16 cellular contexts compared by ENCODE assay signal in the genomic region with DNA sequence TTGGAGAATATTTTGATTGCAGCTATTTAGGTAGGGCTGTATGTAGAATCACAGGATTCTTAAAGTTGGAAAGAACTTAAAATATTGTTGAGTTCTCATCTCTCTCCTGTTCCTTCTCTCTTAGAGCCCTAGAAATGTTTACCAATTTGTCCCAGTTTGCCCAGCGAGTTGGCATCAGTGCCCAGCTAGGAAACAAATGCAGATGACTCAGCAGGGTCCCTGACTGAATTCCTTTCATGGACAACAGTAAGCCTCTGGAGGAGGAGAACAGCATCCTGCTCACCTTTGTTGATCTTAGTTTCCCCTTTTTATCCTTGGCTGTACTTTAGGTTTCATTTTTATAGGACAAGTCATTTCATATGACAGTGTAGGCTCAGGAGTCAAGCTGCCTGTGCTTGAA.
"Had no signal": no experiment of that assay in that cellular context is flagged by ENCODE, and none has a peak within 500 bp of the region (broad histone marks: within the 10 kb centered on the region; RNA-seq: fewer than 3 reads in every experiment).

No MANE protein-coding gene starts in this region.

- DNase-seq: activated CD4-positive, alpha-beta T cell treated with anti-CD3 and anti-CD28 coated beads for 48 hours; activated CD8-positive, alpha-beta memory T cell treated with anti-CD3 and anti-CD28 coated beads, Interleukin-2, amount 50 U/mL, for 48 hours; activated CD8-positive, alpha-beta T cell treated with anti-CD3 and anti-CD28 coated beads, Interleukin-2, amount 10 ng/mL, durations not matched to agents 7 days and 5 days; activated naive CD4-positive, alpha-beta T cell treated with anti-CD3 and anti-CD28 coated beads, Interleukin-2, amount 10 ng/mL, durations not matched to agents 7 days and 5 days; effector memory CD8-positive, alpha-beta T cell; immature natural killer cell; left colon; mammary epithelial cell; stimulated activated CD4-positive, alpha-beta T cell treated with anti-CD3 and anti-CD28 coated beads, Interleukin-2, amount 100 ng/mL, for 48 hours; stimulated activated naive CD4-positive, alpha-beta T cell treated with Interleukin-2 at 50 U/mL for 16 hours; upper lobe of left lung had no signal

- H3K27me3 ChIP-seq: suprapubic skin, upper lobe of left lung had no signal

- H3K27ac Mint-ChIP-seq: activated CD8-positive, alpha-beta T cell treated with anti-CD3 and anti-CD28 coated beads, Interleukin-2, amount 10 ng/mL, durations not matched to agents 7 days and 5 days; activated naive CD4-positive, alpha-beta T cell treated with anti-CD3 and anti-CD28 coated beads, Interleukin-2, amount 10 ng/mL, durations not matched to agents 7 days and 5 days; dendritic cell treated with granulocyte-macrophage colony-stimulating factor and Interleukin-4, amounts not matched to agents 40 ng/mL and 50 ng/mL, for 4 days; effector memory CD8-positive, alpha-beta T cell; immature natural killer cell; natural killer cell treated with Interleukin-12 subunit alpha and Interleukin-12 subunit beta and Interleukin-15 and Interleukin-18, amount 100 ng/mL, for 72 hours; WTC11 had no signal

- H3K36me3 Mint-ChIP-seq: activated naive CD4-positive, alpha-beta T cell treated with anti-CD3 and anti-CD28 coated beads, Interleukin-2, amount 10 ng/mL, durations not matched to agents 7 days and 5 days; immature natural killer cell; WTC11 had no signal

- H3K4me3 Mint-ChIP-seq: activated CD8-positive, alpha-beta T cell treated with anti-CD3 and anti-CD28 coated beads, Interleukin-2, amount 10 ng/mL, durations not matched to agents 7 days and 5 days; activated naive CD4-positive, alpha-beta T cell treated with anti-CD3 and anti-CD28 coated beads, Interleukin-2, amount 10 ng/mL, durations not matched to agents 7 days and 5 days; central memory CD8-positive, alpha-beta T cell; dendritic cell treated with granulocyte-macrophage colony-stimulating factor and Interleukin-4, amounts not matched to agents 40 ng/mL and 50 ng/mL, for 4 days; effector memory CD8-positive, alpha-beta T cell; immature natural killer cell; natural killer cell treated with Interleukin-12 subunit alpha and Interleukin-12 subunit beta and Interleukin-15 and Interleukin-18, amount 100 ng/mL, for 72 hours; WTC11 had no signal

- H3K9me3 Mint-ChIP-seq: activated naive CD4-positive, alpha-beta T cell treated with anti-CD3 and anti-CD28 coated beads, Interleukin-2, amount 10 ng/mL, durations not matched to agents 7 days and 5 days; central memory CD8-positive, alpha-beta T cell; dendritic cell treated with granulocyte-macrophage colony-stimulating factor and Interleukin-4, amounts not matched to agents 40 ng/mL and 50 ng/mL, for 4 days; effector memory CD8-positive, alpha-beta T cell; natural killer cell treated with Interleukin-12 subunit alpha and Interleukin-12 subunit beta and Interleukin-15 and Interleukin-18, amount 100 ng/mL, for 72 hours had no signal

- H3K27ac ChIP-seq: suprapubic skin, upper lobe of left lung had no signal

- H3K4me1 ChIP-seq: suprapubic skin, upper lobe of left lung had no signal

- H3K4me1 Mint-ChIP-seq: activated naive CD4-positive, alpha-beta T cell treated with anti-CD3 and anti-CD28 coated beads, Interleukin-2, amount 10 ng/mL, durations not matched to agents 7 days and 5 days; central memory CD8-positive, alpha-beta T cell; immature natural killer cell had no signal

- H3K4me3 ChIP-seq: suprapubic skin, upper lobe of left lung had no signal

- H3K36me3 ChIP-seq: suprapubic skin, upper lobe of left lung had no signal

- ATAC-seq: activated CD8-positive, alpha-beta T cell treated with anti-CD3 and anti-CD28 coated beads, Interleukin-2, amount 10 ng/mL, durations not matched to agents 7 days and 5 days; effector memory CD8-positive, alpha-beta T cell; left colon; natural killer cell treated with Interleukin-12 subunit alpha and Interleukin-12 subunit beta and Interleukin-15 and Interleukin-18, amount 100 ng/mL, for 72 hours; WTC11 had no signal
